Comparison of ENCODE assay signal across 20 cellular contexts in the genomic region with DNA sequence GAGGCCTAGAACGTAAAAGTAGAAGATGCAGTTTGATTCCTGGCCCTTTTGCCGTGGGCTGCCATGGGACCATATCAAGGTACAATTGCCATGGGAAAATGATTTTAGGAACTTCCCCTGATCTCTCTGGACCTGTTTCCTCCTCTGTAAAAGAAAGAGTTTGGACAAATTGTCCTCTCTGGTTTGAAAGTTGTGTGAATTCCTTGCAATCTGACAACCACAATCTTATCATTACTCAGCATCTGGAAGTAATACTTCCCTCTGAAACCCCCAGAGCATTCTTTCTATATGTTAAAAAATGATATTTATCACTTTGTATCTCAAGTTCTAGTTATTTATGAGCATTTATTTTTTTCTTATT.
A peak's percentile ranks its signal among the peaks of the same experiment; 100 is the strongest.
DNase-seq lines count a peak whose midpoint lies in the region; TF ChIP-seq lines count a peak whose summit lies in the region.
"Had no signal": no experiment of that assay in that cellular context is flagged by ENCODE, and none has a peak within 500 bp of the region (broad histone marks: within the 10 kb centered on the region; RNA-seq: fewer than 3 reads in every experiment).

No MANE protein-coding gene starts in this region.

- peaks cover 0 to 9% (median 2%) of the 10 kb centered on the region in 4 donors for H3K4me1 Mint-ChIP-seq in CD4-positive, alpha-beta memory T cell
- H3K4me1 Mint-ChIP-seq in activated T-helper 2 cell treated with anti-CD3 and anti-CD28 coated beads, Interferon-gamma antibody, Interleukin-2, Interleukin-4, amounts not matched to agents 10 μg/mL and 5 μg/mL and 100 μg/mL, durations not matched to agents 14 hours and 24 hours and 36 hours (ENCODE audit: low read depth): peaks cover 11% of the 10 kb centered on the region

- H3K36me3 ChIP-seq in GM23248 (ENCODE audit: low read depth) (no peaks in the 10 kb centered on the region), SK-N-MC (ENCODE audit: insufficient read depth, low read length) (no peaks in the 10 kb centered on the region), smooth muscle cell (ENCODE audit: low read depth) (no peaks in the 10 kb centered on the region), right atrium auricular region (no peaks in the 10 kb centered on the region)
- no peaks in the 10 kb centered on the region for H3K36me3 ChIP-seq in CD4-positive, alpha-beta memory T cell (ENCODE audit: insufficient read depth, low read length)

- peak overlapping the region; percentile 48 for H3K4me2 ChIP-seq in GM23248 (ENCODE audit: unreplicated experiment)
- peak overlapping the region; percentile 25 for H3K4me2 ChIP-seq in smooth muscle cell
- H3K4me2 ChIP-seq: GM23338 had no signal

- peaks cover 8 to 17% of the 10 kb centered on the region in 2 donors for H3K27me3 Mint-ChIP-seq in CD4-positive, alpha-beta memory T cell
- H3K27me3 Mint-ChIP-seq in activated T-helper 2 cell treated with anti-CD3 and anti-CD28 coated beads, Interferon-gamma antibody, Interleukin-2, Interleukin-4, amounts not matched to agents 10 μg/mL and 5 μg/mL and 100 μg/mL, durations not matched to agents 14 hours and 24 hours and 36 hours (ENCODE audit: low read depth): peaks cover 8% of the 10 kb centered on the region

- 92 to 97% methylated on average over 2 of the region's 2 CpGs for WGBS in GM23248 (ENCODE audit: low coverage in 1 of 2, low lambda C conversion rate in 2 of 2, missing lambda C conversion rate in 2 of 2), 2 experiments
- 45% methylated on average over 2 of the region's 2 CpGs for WGBS in smooth muscle cell (ENCODE audit: low lambda C conversion rate)

- no peak overlapping the region for H3K9ac ChIP-seq in GM23248
- no peak overlapping the region for H3K9ac ChIP-seq in SK-N-MC (ENCODE audit: insufficient read length)
- H3K9ac ChIP-seq in smooth muscle cell (ENCODE audit: low read depth): no peak overlapping the region

- H3K27me3 ChIP-seq in GM23248 (replicated peaks; ENCODE audit: insufficient read depth) (no peaks in the 10 kb centered on the region; the same call in 1 of the 2 replicates), smooth muscle cell (ENCODE audit: low read depth) (no peaks in the 10 kb centered on the region), right atrium auricular region (no peaks in the 10 kb centered on the region)
- no peaks in the 10 kb centered on the region for H3K27me3 ChIP-seq in CD4-positive, alpha-beta memory T cell (ENCODE audit: insufficient read depth, low read length)
- H3K27me3 ChIP-seq: testis had no signal

- no peak overlapping the region for H3K27ac ChIP-seq in GM23248
- H3K27ac ChIP-seq in SK-N-MC: peak overlapping the region; percentile 60; the same call in 1 of the 2 replicates
- no peak overlapping the region for H3K27ac ChIP-seq in smooth muscle cell (ENCODE audit: low read depth)
- H3K27ac ChIP-seq in CD4-positive, alpha-beta memory T cell (ENCODE audit: low read depth, low read length): no peak overlapping the region
- H3K27ac ChIP-seq in right atrium auricular region: no peak overlapping the region
- H3K27ac ChIP-seq: epithelial cell of prostate, testis had no signal

- CTCF ChIA-PET in CD4-positive, alpha-beta memory T cell (lab: Charles Lee; ENCODE audit: partially characterized antibody): no interaction called here

- no peaks in the 10 kb centered on the region for H3K9me2 ChIP-seq in GM23248 (ENCODE audit: insufficient read depth)

- H3K4me3 ChIP-seq in GM23248 (0 out of 2 replicates have a peak overlapping the region, but pooled peaks have one; percentile 17), SK-N-MC (peak overlapping the region; percentile 55), smooth muscle cell (no peak overlapping the region), right atrium auricular region (no peak overlapping the region)
- H3K4me3 ChIP-seq in CD4-positive, alpha-beta memory T cell (ENCODE audit: low read length in 2 of 2): no peak overlapping the region
- H3K4me3 ChIP-seq: GM23338, testis had no signal

- H3K9me3 Mint-ChIP-seq in CD4-positive, alpha-beta memory T cell: peaks cover 0 to 7% (median 5%) of the 10 kb centered on the region in 8 donors
- H3K9me3 Mint-ChIP-seq in activated T-helper 2 cell treated with anti-CD3 and anti-CD28 coated beads, Interferon-gamma antibody, Interleukin-2, Interleukin-4, amounts not matched to agents 10 μg/mL and 5 μg/mL and 100 μg/mL, durations not matched to agents 14 hours and 24 hours and 36 hours: peaks cover 1% of the 10 kb centered on the region
- H3K9me3 Mint-ChIP-seq: activated CD8-positive, alpha-beta T cell treated with anti-CD3 and anti-CD28 coated beads for 36 hours had no signal

- H3F3A ChIP-seq in GM23248 (ENCODE audit: insufficient read depth) (peaks cover 11% of the 10 kb centered on the region), smooth muscle cell (ENCODE audit: low read depth) (no peaks in the 10 kb centered on the region)

- intact Hi-C loops in CD4-positive, alpha-beta memory T cell (cut with micrococcal nuclease): no loop called here
- intact Hi-C loops in activated T-helper 2 cell treated with anti-CD3 and anti-CD28 coated beads, Interferon-gamma antibody, Interleukin-2, Interleukin-4, amounts not matched to agents 10 μg/mL and 5 μg/mL and 100 μg/mL, durations not matched to agents 14 hours and 24 hours and 36 hours (cut with micrococcal nuclease): no loop called here

- DNase-seq in GM23248: no peak
- DNase-seq in SK-N-MC (ENCODE audit: low read depth, low spot score): no peak
- peak; percentile 55 for DNase-seq in glomerular endothelial cell (ENCODE audit: extremely low read depth, low read depth, low spot score)
- no peak for DNase-seq in smooth muscle cell (lab: John Stamatoyannopoulos, UW; ENCODE audit: unreplicated experiment)
- DNase-seq in CD4-positive, alpha-beta memory T cell: no peak
- no peak for DNase-seq in right atrium auricular region (ENCODE audit: low spot score)
- DNase-seq in activated T-helper 2 cell treated with anti-CD3 and anti-CD28 coated beads, Interferon-gamma antibody, Interleukin-2, Interleukin-4, amounts not matched to agents 10 μg/mL and 5 μg/mL and 100 μg/mL, durations not matched to agents 14 hours and 24 hours and 36 hours (ENCODE audit: low spot score): no peak
- DNase-seq: activated CD4-positive, CD25-positive, alpha-beta regulatory T cell; activated gamma-delta T cell; activated naive CD8-positive, alpha-beta T cell treated with anti-CD3 and anti-CD28 coated beads, Interleukin-2, amount 50 U/mL, for 24 hours; CD8-positive, alpha-beta T cell; NCI-H1417 treated with DMSO at 0.1 percent for 48 hours; occipital lobe; stimulated activated CD4-positive, alpha-beta T cell treated with anti-CD3 and anti-CD28 coated beads, Interleukin-4, amount 100 ng/mL, for 24 hours; stimulated activated naive CD4-positive, alpha-beta T cell; T-helper 9 cell; testis had no signal

- no peak overlapping the region for H3K4me3 Mint-ChIP-seq in CD4-positive, alpha-beta memory T cell
- H3K4me3 Mint-ChIP-seq in activated T-helper 2 cell treated with anti-CD3 and anti-CD28 coated beads, Interferon-gamma antibody, Interleukin-2, Interleukin-4, amounts not matched to agents 10 μg/mL and 5 μg/mL and 100 μg/mL, durations not matched to agents 14 hours and 24 hours and 36 hours (ENCODE audit: low read depth): no peak overlapping the region
- H3K4me3 Mint-ChIP-seq: activated CD8-positive, alpha-beta T cell treated with anti-CD3 and anti-CD28 coated beads for 36 hours; CD8-positive, alpha-beta T cell; GM23338 had no signal

- H3K9me3 ChIP-seq in GM23248 (ENCODE audit: low read depth) (no peaks in the 10 kb centered on the region), SK-N-MC (ENCODE audit: low read depth, low read length) (peaks cover 7% of the 10 kb centered on the region; the same call in 1 of the 2 replicates), smooth muscle cell (replicated peaks; ENCODE audit: low read depth) (no peaks in the 10 kb centered on the region), right atrium auricular region (no peaks in the 10 kb centered on the region)
- no peaks in the 10 kb centered on the region for H3K9me3 ChIP-seq in CD4-positive, alpha-beta memory T cell (ENCODE audit: control insufficient read depth in 1 of 2, low read length in 2 of 2)
- H3K9me3 ChIP-seq: testis had no signal

- in situ Hi-C loops in GM23248 (cut with MboI): no loop called here

- H3K36me3 Mint-ChIP-seq in CD4-positive, alpha-beta memory T cell: peaks cover 0 to 2% of the 10 kb centered on the region in 2 donors
- H3K36me3 Mint-ChIP-seq in activated T-helper 2 cell treated with anti-CD3 and anti-CD28 coated beads, Interferon-gamma antibody, Interleukin-2, Interleukin-4, amounts not matched to agents 10 μg/mL and 5 μg/mL and 100 μg/mL, durations not matched to agents 14 hours and 24 hours and 36 hours (ENCODE audit: low read depth): no peaks in the 10 kb centered on the region

- no peak overlapping the region for H3K27ac Mint-ChIP-seq in CD4-positive, alpha-beta memory T cell
- no peak overlapping the region for H3K27ac Mint-ChIP-seq in activated T-helper 2 cell treated with anti-CD3 and anti-CD28 coated beads, Interferon-gamma antibody, Interleukin-2, Interleukin-4, amounts not matched to agents 10 μg/mL and 5 μg/mL and 100 μg/mL, durations not matched to agents 14 hours and 24 hours and 36 hours
- H3K27ac Mint-ChIP-seq: activated CD8-positive, alpha-beta T cell treated with anti-CD3 and anti-CD28 coated beads for 36 hours; CD8-positive, alpha-beta T cell; GM23338 had no signal

- H2AFZ ChIP-seq in GM23248: peak overlapping the region; percentile 40; the same call in 1 of the 2 replicates
- H2AFZ ChIP-seq in smooth muscle cell (ENCODE audit: low read depth): no peak overlapping the region

- POLR2A ChIA-PET in CD4-positive, alpha-beta memory T cell (lab: Charles Lee; ENCODE audit: partially characterized antibody): no interaction called here

- H3K79me2 ChIP-seq in GM23248 (ENCODE audit: insufficient read depth): no peaks in the 10 kb centered on the region
- H3K79me2 ChIP-seq in smooth muscle cell (ENCODE audit: low read depth): no peaks in the 10 kb centered on the region

- peaks cover 16% of the 10 kb centered on the region for H3K4me1 ChIP-seq in GM23248 (ENCODE audit: insufficient read depth)
- no peaks in the 10 kb centered on the region for H3K4me1 ChIP-seq in smooth muscle cell (ENCODE audit: low read depth)
- H3K4me1 ChIP-seq in CD4-positive, alpha-beta memory T cell (ENCODE audit: insufficient read depth, low read length): peaks cover 6% of the 10 kb centered on the region
- peaks cover 0 to 21% of the 10 kb centered on the region in 2 donors for H3K4me1 ChIP-seq in right atrium auricular region

- H4K20me1 ChIP-seq in GM23248 (ENCODE audit: insufficient read depth): no peaks in the 10 kb centered on the region
- H4K20me1 ChIP-seq in smooth muscle cell (ENCODE audit: low read depth): no peaks in the 10 kb centered on the region

- TF ChIP-seq CTCF in smooth muscle cell (IDR thresholded peaks at IDR 0.05; ENCODE audit: borderline replicate concordance, insufficient read depth, poor library complexity, severe bottlenecking): no peak
- TF ChIP-seq CTCF in right atrium auricular region (IDR thresholded peaks at IDR 0.05): no peak

Comparison
In these comparisons a context has a peak if more than half of its experiments do, and no peak if none do; other contexts are left out.
1. H3K4me3 ChIP-seq: peak in GM23248 (single experiment) and SK-N-MC (single experiment); none in smooth muscle cell (single experiment), CD4-positive, alpha-beta memory T cell (0 of 2) and right atrium auricular region (0 of 2).